ENCODE assay signal across 8 cellular contexts in the genomic region with DNA sequence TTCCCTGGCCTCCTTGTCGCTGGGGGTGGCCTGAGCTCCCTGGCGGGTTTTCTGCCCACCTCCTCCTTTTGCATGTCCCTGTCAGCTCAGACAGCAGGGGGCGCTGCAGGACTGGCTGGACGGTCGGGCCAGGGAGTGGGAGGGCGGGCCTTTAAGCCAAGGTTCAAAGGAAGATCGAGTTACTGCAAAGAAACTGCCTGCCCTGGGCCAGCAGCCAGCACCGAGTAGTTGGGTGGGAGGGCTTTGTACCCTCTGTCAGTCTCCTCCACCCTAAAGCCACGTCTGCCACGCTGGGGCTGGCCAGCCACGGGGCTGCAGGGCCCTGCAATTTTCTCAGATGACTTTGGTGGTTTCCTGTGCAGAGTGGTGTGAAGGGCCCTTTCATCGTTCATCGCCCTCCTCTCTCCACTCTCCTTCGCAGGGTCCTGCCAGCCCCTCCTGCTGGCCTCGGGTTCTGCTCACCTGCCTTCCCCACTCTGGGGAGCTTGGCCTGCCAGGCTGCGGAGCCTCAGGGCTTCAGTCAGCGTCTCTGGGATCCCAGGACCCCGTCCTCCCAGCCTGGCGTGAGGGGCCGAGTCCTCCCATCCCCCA. TPM values are rescaled to one million over a fixed set of nuclear protein-coding genes. Genes with fewer than 3 reads are reported as not detected.
DNase-seq lines count a peak whose midpoint lies in the region; ATAC-seq and TF ChIP-seq lines count a peak whose summit lies in the region.

No MANE protein-coding gene starts in this region.

- H3K27me3 Mint-ChIP-seq in activated naive CD8-positive, alpha-beta T cell treated with anti-CD3 and anti-CD28 coated beads, Interleukin-2, amount 10 ng/mL, durations not matched to agents 7 days and 5 days: peaks cover 11% of the 10 kb centered on the region

- POLR2A ChIA-PET in activated naive CD8-positive, alpha-beta T cell treated with anti-CD3 and anti-CD28 coated beads, Interleukin-2, amount 10 ng/mL, durations not matched to agents 7 days and 5 days (lab: Charles Lee): interaction anchor here (0.8 kb wide), 1 partner anchor 77 kb away, joined by 4 read pairs; no protein-coding TSS in a partner anchor

- H2BK120ac ChIP-seq in trophoblast cell (ENCODE audit: insufficient read depth, low read length, poor library complexity): no peak overlapping the region

- H3K9me3 Mint-ChIP-seq in activated naive CD8-positive, alpha-beta T cell treated with anti-CD3 and anti-CD28 coated beads, Interleukin-2, amount 10 ng/mL, durations not matched to agents 7 days and 5 days: no peaks in the 10 kb centered on the region

- TF ChIP-seq POLR2A in thyroid gland (IDR thresholded peaks at IDR 0.05): no peak

- WGBS in trophoblast cell (ENCODE audit: extremely low coverage, insufficient coverage, insufficient read length): no CpG with 5 or more reads among the region's 20 CpGs
- 12 to 27% methylated on average over 11 to 16 of the region's 20 CpGs for WGBS in thyroid gland, 2 donors

- H3K27ac ChIP-seq in trophoblast cell (ENCODE audit: low read depth, low read length) (no peak overlapping the region), thyroid gland (peak overlapping the region in 1 of 3 donors; percentile 32)

- peak; percentile 18 for DNase-seq in AG09309 (ENCODE audit: low read depth)
- peak; percentile 89 for DNase-seq in GM19240 (ENCODE audit: insufficient read length, low spot score)
- peak; percentile 76 for DNase-seq in NCI-H1092 (lab: John Stamatoyannopoulos, UW)
- DNase-seq in SKM-1 treated with dmso at 0.1 percent for 144 hours (lab: John Stamatoyannopoulos, UW; ENCODE audit: unreplicated experiment): peak; percentile 78
- peak; percentile 94 for DNase-seq in activated naive CD8-positive, alpha-beta T cell treated with anti-CD3 and anti-CD28 coated beads, Interleukin-2, amount 10 ng/mL, durations not matched to agents 7 days and 5 days
- DNase-seq in cardiac septum (ENCODE audit: low spot score): peak; percentile 95
- peak; percentile 68 to 82 for DNase-seq in trophoblast cell
- DNase-seq in thyroid gland: peak; percentile 94 to 96

- H3K14ac ChIP-seq in trophoblast cell (ENCODE audit: low read length): no peak overlapping the region

- H3K4ac ChIP-seq in trophoblast cell (ENCODE audit: low read depth, low read length): no peak overlapping the region

- H3K36me3 ChIP-seq in trophoblast cell (ENCODE audit: control insufficient read depth in 1 of 2, insufficient read depth in 2 of 2, low read length in 2 of 2) (no peaks in the 10 kb centered on the region), thyroid gland (no peaks in the 10 kb centered on the region)

- no peak overlapping the region for H3K27ac Mint-ChIP-seq in activated naive CD8-positive, alpha-beta T cell treated with anti-CD3 and anti-CD28 coated beads, Interleukin-2, amount 10 ng/mL, durations not matched to agents 7 days and 5 days

- peaks cover 9% of the 10 kb centered on the region in 2 experiments for H3K4me1 ChIP-seq in trophoblast cell (ENCODE audit: control insufficient read depth in 1 of 2, insufficient read depth in 2 of 2, low read length in 2 of 2)
- H3K4me1 ChIP-seq in thyroid gland: peaks cover 6 to 21% of the 10 kb centered on the region in 2 donors

- no peak overlapping the region for H4K8ac ChIP-seq in trophoblast cell (ENCODE audit: low read depth, low read length)

- ATAC-seq in activated naive CD8-positive, alpha-beta T cell treated with anti-CD3 and anti-CD28 coated beads, Interleukin-2, amount 10 ng/mL, durations not matched to agents 7 days and 5 days (ENCODE audit: low read depth): peak; percentile 90

- TF ChIP-seq CTCF in AG09309 (IDR thresholded peaks at IDR 0.05; ENCODE audit: control insufficient read depth, insufficient read depth, low read depth, low read length, missing control alignments): peak; percentile 91
- TF ChIP-seq CTCF in thyroid gland (IDR thresholded peaks at IDR 0.05): peak; percentile 84 to 98 (median 96)

- no peak overlapping the region for H4K91ac ChIP-seq in trophoblast cell (ENCODE audit: low read depth, low read length)

- intact Hi-C loops in cardiac septum (cut with DNase I): loop anchor here (1.0 kb wide), 1 partner anchor 78 kb away; no protein-coding TSS in a partner anchor
- intact Hi-C loops in thyroid gland (cut with DNase I): loop anchor here (2.0 kb wide), 1 partner anchor 79 kb away; no protein-coding TSS in a partner anchor

- no peaks in the 10 kb centered on the region for H3K79me2 ChIP-seq in trophoblast cell (ENCODE audit: control insufficient read depth, insufficient read depth, low read length, poor library complexity)

- peak overlapping the region; percentile 30 for H3K4me2 ChIP-seq in trophoblast cell (ENCODE audit: low read length)

- no peak overlapping the region for H3K4me3 Mint-ChIP-seq in activated naive CD8-positive, alpha-beta T cell treated with anti-CD3 and anti-CD28 coated beads, Interleukin-2, amount 10 ng/mL, durations not matched to agents 7 days and 5 days

- no peak overlapping the region for H2BK5ac ChIP-seq in trophoblast cell (ENCODE audit: low read depth, low read length, poor library complexity)

- no peak overlapping the region for H3K23ac ChIP-seq in trophoblast cell (ENCODE audit: low read length)

- no peak overlapping the region for H3K18ac ChIP-seq in trophoblast cell (ENCODE audit: low read length)

- H3K27me3 ChIP-seq in trophoblast cell (ENCODE audit: insufficient read depth, low read length) (no peaks in the 10 kb centered on the region), thyroid gland (no peaks in the 10 kb centered on the region)

- H2AFZ ChIP-seq in trophoblast cell (ENCODE audit: insufficient read depth, low read length, poor library complexity): no peak overlapping the region

- H3K4me1 Mint-ChIP-seq in activated naive CD8-positive, alpha-beta T cell treated with anti-CD3 and anti-CD28 coated beads, Interleukin-2, amount 10 ng/mL, durations not matched to agents 7 days and 5 days: no peaks in the 10 kb centered on the region

- H3K4me3 ChIP-seq in AG09309 (ENCODE audit: control insufficient read depth, low read depth, low read length): no peak overlapping the region
- H3K4me3 ChIP-seq in trophoblast cell (ENCODE audit: low read depth, low read length): no peak overlapping the region
- no peak overlapping the region for H3K4me3 ChIP-seq in thyroid gland (replicated peaks in 1 of 3)

- no peak overlapping the region for H2AK5ac ChIP-seq in trophoblast cell (ENCODE audit: low read length)

- no peak overlapping the region for H2BK12ac ChIP-seq in trophoblast cell (ENCODE audit: low read length)

- H4K12ac ChIP-seq in trophoblast cell (ENCODE audit: low read depth, low read length): no peak overlapping the region

- H3K79me1 ChIP-seq in trophoblast cell (ENCODE audit: low read length): no peaks in the 10 kb centered on the region

- no peaks in the 10 kb centered on the region for H3K36me3 Mint-ChIP-seq in activated naive CD8-positive, alpha-beta T cell treated with anti-CD3 and anti-CD28 coated beads, Interleukin-2, amount 10 ng/mL, durations not matched to agents 7 days and 5 days

- H3K9me3 ChIP-seq in trophoblast cell (ENCODE audit: insufficient read depth, low read depth, low read length) (no peaks in the 10 kb centered on the region), thyroid gland (no peaks in the 10 kb centered on the region)

- H3K9ac ChIP-seq in trophoblast cell (ENCODE audit: low read length): no peak overlapping the region

RNA-seq across cellular contexts. Expression of a gene that starts 12.3 kb away (rescaled TPM):
- not detected for total RNA-seq in activated naive CD8-positive, alpha-beta T cell treated with anti-CD3 and anti-CD28 coated beads, Interleukin-2, amount 10 ng/mL, durations not matched to agents 7 days and 5 days
- total RNA-seq in cardiac septum (0.16 TPM), thyroid gland (under 1 TPM in 1 of 4 donors, not detected in 3; 0.67 TPM)
- not detected in 2 replicates for polyA plus RNA-seq in trophoblast cell (2013)

RNA-seq across cellular contexts. Expression of a gene that starts 17.9 kb away (rescaled TPM):
- not detected for total RNA-seq in activated naive CD8-positive, alpha-beta T cell treated with anti-CD3 and anti-CD28 coated beads, Interleukin-2, amount 10 ng/mL, durations not matched to agents 7 days and 5 days
- total RNA-seq in cardiac septum: not detected
- polyA plus RNA-seq in trophoblast cell (2013): not detected in 2 replicates
- total RNA-seq in thyroid gland: under 1 TPM in 2 of 4 donors, not detected in 2; 0.67 to 0.89 TPM

RNA-seq across cellular contexts. Expression of a gene that starts 52.3 kb away (rescaled TPM):
- total RNA-seq in activated naive CD8-positive, alpha-beta T cell treated with anti-CD3 and anti-CD28 coated beads, Interleukin-2, amount 10 ng/mL, durations not matched to agents 7 days and 5 days: not detected
- total RNA-seq in cardiac septum: 31.7 TPM
- polyA plus RNA-seq in trophoblast cell (2013): 26.2 and 26.4 TPM in 2 replicates
- total RNA-seq in thyroid gland: 100 to 1,000 TPM in 3 of 4 donors, 10 to 100 TPM in 1; 73.2 to 194 (median 163) TPM

RNA-seq across cellular contexts. Expression of a gene that starts 53.6 kb away (rescaled TPM):
- total RNA-seq in activated naive CD8-positive, alpha-beta T cell treated with anti-CD3 and anti-CD28 coated beads, Interleukin-2, amount 10 ng/mL, durations not matched to agents 7 days and 5 days: under 1 TPM; 0.61 to 0.91 TPM
- total RNA-seq in cardiac septum: 0.08 TPM
- polyA plus RNA-seq in trophoblast cell (2013): not detected in 2 replicates
- 1 to 10 TPM in 3 of 4 donors, under 1 TPM in 1; 0.94 to 7.7 (median 2.2) TPM for total RNA-seq in thyroid gland

Comparison
In these comparisons a context has a peak if more than half of its experiments do, and no peak if none do; other contexts are left out.
1. DNase-seq: peak in every context shown above with its lines; median percentile 95 in cardiac septum; 95 in thyroid gland; 94 in activated naive CD8-positive, alpha-beta T cell treated with anti-CD3 and anti-CD28 coated beads, Interleukin-2, amount 10 ng/mL, durations not matched to agents 7 days and 5 days; 89 in GM19240; 78 in SKM-1 treated with dmso at 0.1 percent for 144 hours; 76 in NCI-H1092; 75 in trophoblast cell; 18 in AG09309.
2. RNA of a gene that starts 52.3 kb away (total RNA-seq): 73.2 to 194 TPM in thyroid gland and 31.7 TPM in cardiac septum (single experiment); not detected in activated naive CD8-positive, alpha-beta T cell treated with anti-CD3 and anti-CD28 coated beads, Interleukin-2, amount 10 ng/mL, durations not matched to agents 7 days and 5 days; every median in the first group is over 10 times any median in the second.